ENCODE assay signal across 7 cellular contexts in the genomic region with DNA sequence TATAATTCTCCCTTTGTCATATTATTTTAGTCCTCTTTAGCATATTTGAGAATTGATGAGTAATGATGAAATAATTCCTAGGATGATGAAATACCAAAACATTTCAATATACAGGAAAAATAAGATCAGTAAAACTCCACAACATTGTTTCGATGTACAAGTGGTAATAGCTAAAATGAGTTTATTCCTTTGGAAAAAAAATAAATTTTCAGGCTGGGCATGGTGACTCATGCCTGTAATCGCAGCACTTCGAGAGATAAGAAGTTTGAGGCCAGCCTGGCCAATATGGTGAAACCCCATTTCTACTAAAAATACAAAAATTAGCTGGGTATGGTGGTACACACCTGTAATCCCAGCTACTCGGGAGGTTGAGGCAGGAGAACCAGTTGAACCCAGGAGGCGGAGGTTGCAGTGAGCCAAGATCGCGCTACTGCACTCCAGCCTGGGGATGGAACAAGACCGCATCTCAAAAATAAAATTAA. TPM values are rescaled to one million over a fixed set of nuclear protein-coding genes. Genes with fewer than 3 reads are reported as not detected.
A peak's percentile ranks its signal among the peaks of the same experiment; 100 is the strongest.
DNase-seq lines count a peak whose midpoint lies in the region; ATAC-seq and TF ChIP-seq lines count a peak whose summit lies in the region.
"Not testable (repeated sequence)": the region's sequence is repeated elsewhere in the genome, so short reads cannot be mapped to it uniquely, and the experiment has no call there.

No MANE protein-coding gene starts in this region.

- not testable (repeated sequence) for H3K4me3 ChIP-seq in cardiac fibroblast (replicated peaks in 1 of 2; ENCODE audit: low read depth in 2 of 2, low read length in 2 of 2); fibroblast of mammary gland (ENCODE audit: control insufficient read depth, low read depth, low read length)

- DNase-seq in EH (ENCODE audit: low read depth): peak; percentile 68
- peak; percentile 45 for DNase-seq in LHCN-M2 (ENCODE audit: low read depth)
- DNase-seq in T-helper 17 cell: not testable (repeated sequence)
- peak; percentile 57 to 76 for DNase-seq in cardiac fibroblast (ENCODE audit: low read depth in 2 of 2)
- DNase-seq in fibroblast of mammary gland (ENCODE audit: low read depth): peak; percentile 63
- DNase-seq in mesenteric fat pad (ENCODE audit: low spot score): peak; percentile 14

- H3K4me1 Mint-ChIP-seq in T-helper 17 cell: peaks cover 39% of the 10 kb centered on the region
- peaks cover 58% of the 10 kb centered on the region for H3K4me1 Mint-ChIP-seq in activated naive CD8-positive, alpha-beta T cell (ENCODE audit: low read depth)

- TF ChIP-seq CTCF in cardiac fibroblast (IDR thresholded peaks at IDR 0.05; ENCODE audit: low read depth, low read length); fibroblast of mammary gland (conservative IDR thresholded peaks at IDR 0.05; ENCODE audit: control insufficient read depth, insufficient read depth, low read depth, low read length): not testable (repeated sequence)

- not testable (repeated sequence) for H3K4me3 Mint-ChIP-seq in T-helper 17 cell
- peak overlapping the region; percentile 17 for H3K4me3 Mint-ChIP-seq in activated naive CD8-positive, alpha-beta T cell

- ATAC-seq in T-helper 17 cell: not testable (repeated sequence)

- not testable (repeated sequence) for H3K36me3 Mint-ChIP-seq in T-helper 17 cell (ENCODE audit: low read depth); activated naive CD8-positive, alpha-beta T cell

- H3K9me3 Mint-ChIP-seq in activated naive CD8-positive, alpha-beta T cell (ENCODE audit: low read depth): not testable (repeated sequence)

- H3K27ac Mint-ChIP-seq in T-helper 17 cell: peak overlapping the region; percentile 65
- H3K27ac Mint-ChIP-seq in activated naive CD8-positive, alpha-beta T cell: peak overlapping the region; percentile 54

- not testable (repeated sequence) for H3K9me3 ChIP-seq in T-helper 17 cell (ENCODE audit: control insufficient read depth, low read length, poor library complexity, severe bottlenecking)

- H3K27me3 Mint-ChIP-seq in T-helper 17 cell; activated naive CD8-positive, alpha-beta T cell: not testable (repeated sequence)

RNA-seq across cellular contexts. Expression of a gene that starts 7.5 kb away (rescaled TPM):
- total RNA-seq in LHCN-M2 (2014; rRNA removed) (21.5 and 26.9 TPM in 2 replicates), T-helper 17 cell (100 to 1,000 TPM; 166 to 169 TPM), mesenteric fat pad (41.9 TPM)
- 10.3 TPM for polyA plus RNA-seq in LHCN-M2 (2012)
